Comparison of ENCODE assay signal across 9 cellular contexts in the genomic region with DNA sequence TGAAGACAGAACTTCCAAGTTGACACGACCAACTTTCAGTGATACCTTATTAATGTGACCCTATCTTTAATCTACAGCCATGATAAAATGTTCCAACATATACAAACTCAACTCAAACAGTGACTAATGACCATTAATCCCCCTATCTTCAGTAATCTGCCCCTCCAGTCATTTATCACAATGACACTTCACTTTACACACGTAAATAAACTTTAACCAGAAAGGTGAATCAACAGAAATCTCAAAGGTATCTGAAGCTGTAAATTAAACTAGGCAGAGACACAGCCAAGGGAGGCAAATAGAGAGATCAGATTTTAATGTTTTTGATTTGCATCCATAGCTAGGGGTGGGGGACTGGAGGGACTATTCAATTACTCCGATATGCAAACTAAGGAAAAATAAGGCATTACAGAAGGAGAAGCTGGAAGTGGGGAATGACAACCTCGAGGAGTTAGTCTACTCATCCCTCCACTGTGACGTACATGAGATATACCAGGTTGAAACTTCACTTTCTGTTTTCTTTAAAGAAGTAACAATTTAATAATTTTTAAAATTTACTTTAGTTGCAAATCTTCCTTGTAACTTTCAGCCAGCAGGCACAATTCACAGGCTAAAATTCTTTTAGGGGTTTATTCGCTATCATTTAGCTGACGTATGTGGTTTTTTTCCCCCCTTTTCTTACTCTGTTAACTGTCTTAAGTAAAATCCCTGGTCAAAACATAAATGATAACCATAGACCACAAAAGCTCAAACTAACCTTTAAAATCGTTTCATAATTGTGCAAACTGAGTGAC.
A peak's percentile ranks its signal among the peaks of the same experiment; 100 is the strongest.
DNase-seq lines count a peak whose midpoint lies in the region; ATAC-seq and TF ChIP-seq lines count a peak whose summit lies in the region.
"Had no signal": no experiment of that assay in that cellular context is flagged by ENCODE, and none has a peak within 500 bp of the region (broad histone marks: within the 10 kb centered on the region; RNA-seq: fewer than 3 reads in every experiment).

No MANE protein-coding gene starts in this region.

- no peaks in the 10 kb centered on the region for H3K27me3 Mint-ChIP-seq in WTC11 (ENCODE audit: low read depth)

- peak overlapping the region; percentile 73 for H3K4me3 ChIP-seq in HUES6 (ENCODE audit: low read depth, low read length)
- H3K4me3 ChIP-seq in ascending aorta, result peak overlapping the region; percentile 76 to 81
- H3K4me3 ChIP-seq in iPS-18c (ENCODE audit: insufficient read depth, low read depth, low read length), result peak overlapping the region; percentile 97
- H3K4me3 ChIP-seq in testis, result peak overlapping the region; percentile 78 to 88

- H3K4me3 Mint-ChIP-seq in WTC11, result no peak overlapping the region

- 13 to 17% methylated on average over 8 of the region's 8 CpGs for WGBS in testis, 2 donors

- ATAC-seq in WTC11, result no peak
- ATAC-seq in GM18858 (IDR thresholded peaks at IDR 0.05; ENCODE audit: unreplicated experiment), result no peak

- H3K9me3 Mint-ChIP-seq in WTC11, result no peaks in the 10 kb centered on the region

- peaks cover 48% of the 10 kb centered on the region for H3K4me1 Mint-ChIP-seq in WTC11

- DNase-seq in ascending aorta (ENCODE audit: low spot score in 2 of 2) (no peak), testis (no peak), activated gamma-delta T cell treated with Interleukin-2 at 50 U/mL for 16 hours (no peak), WTC11 (ENCODE audit: low spot score) (no peak), NCI-H446 (lab: John Stamatoyannopoulos, UW) (no peak)
- DNase-seq: NCI-H510A had no signal

- no peak overlapping the region for H3K27ac ChIP-seq in HUES6 (ENCODE audit: low read depth, low read length)
- peak overlapping the region in 1 of 2 donors; percentile 32 for H3K27ac ChIP-seq in ascending aorta
- H3K27ac ChIP-seq in testis, result peak overlapping the region in 1 of 2 donors; percentile 93

- H3K4me1 ChIP-seq in HUES6 (ENCODE audit: control insufficient read depth, insufficient read depth, low read length) (peaks cover 31% of the 10 kb centered on the region), ascending aorta (peaks cover 0 to 12% of the 10 kb centered on the region in 2 donors), testis (peaks cover 9% of the 10 kb centered on the region)

- no peak for TF ChIP-seq CTCF in ascending aorta (IDR thresholded peaks at IDR 0.05)
- TF ChIP-seq CTCF in testis (IDR thresholded peaks at IDR 0.05), result no peak
- no peak for TF ChIP-seq CTCF in WTC11 (IDR thresholded peaks at IDR 0.05)

- no peaks in the 10 kb centered on the region for H3K9me3 ChIP-seq in HUES6 (ENCODE audit: control insufficient read depth, insufficient read depth, low read depth, low read length)
- no peaks in the 10 kb centered on the region for H3K9me3 ChIP-seq in ascending aorta
- H3K9me3 ChIP-seq in iPS-18c (ENCODE audit: control insufficient read depth, insufficient read depth, low read length), result no peaks in the 10 kb centered on the region
- no peaks in the 10 kb centered on the region for H3K9me3 ChIP-seq in testis

- peak overlapping the region; percentile 95 for H3K9ac ChIP-seq in HUES6 (ENCODE audit: low read length)

- H3K36me3 Mint-ChIP-seq in WTC11, result no peaks in the 10 kb centered on the region

- no peak for TF ChIP-seq POLR2A in testis (IDR thresholded peaks at IDR 0.05)

- CTCF ChIA-PET in WTC11 (lab: Charles Lee), result interaction anchor here (1.5 kb wide), 1 partner anchor 15 kb away, joined by 3 read pairs; no protein-coding TSS in a partner anchor

- intact Hi-C loops in ascending aorta (cut with DNase I) (no loop called here), testis (cut with DNase I; ENCODE audit: low total_unique reads) (no loop called here)

- no peak overlapping the region for H3K27ac Mint-ChIP-seq in WTC11

- no peaks in the 10 kb centered on the region for H3K27me3 ChIP-seq in HUES6 (ENCODE audit: control insufficient read depth, insufficient read depth, low read length)
- H3K27me3 ChIP-seq in ascending aorta, result no peaks in the 10 kb centered on the region
- H3K27me3 ChIP-seq in testis, result no peaks in the 10 kb centered on the region

- POLR2A ChIA-PET in WTC11 (lab: Charles Lee), result interaction anchor here (0.6 kb wide), 3 partner anchors 42 to 1567 kb away, joined by 3 read pairs; no protein-coding TSS in a partner anchor

- no peaks in the 10 kb centered on the region for H3K36me3 ChIP-seq in HUES6 (ENCODE audit: control insufficient read depth, insufficient read depth, low read length)
- no peaks in the 10 kb centered on the region for H3K36me3 ChIP-seq in ascending aorta
- no peaks in the 10 kb centered on the region for H3K36me3 ChIP-seq in testis (ENCODE audit: low read depth, missing control alignments)

TF ChIP-seq in WTC11, 78 proteins besides CTCF, POLR2A, EP300 and RAD21:
- TF ChIP-seq CDX4 (CRISPR knock-in tag; IDR thresholded peaks at IDR 0.05; ENCODE audit: borderline replicate concordance) (no peak), ETV6 (CRISPR knock-in tag; IDR thresholded peaks at IDR 0.05) (no peak), ZNF232 (CRISPR knock-in tag; IDR thresholded peaks at IDR 0.05) (no peak), ATF1 (CRISPR knock-in tag; IDR thresholded peaks at IDR 0.05) (no peak), ZBTB21 (CRISPR knock-in tag; IDR thresholded peaks at IDR 0.05; ENCODE audit: borderline replicate concordance) (no peak)
- TF ChIP-seq, protein P1, sequence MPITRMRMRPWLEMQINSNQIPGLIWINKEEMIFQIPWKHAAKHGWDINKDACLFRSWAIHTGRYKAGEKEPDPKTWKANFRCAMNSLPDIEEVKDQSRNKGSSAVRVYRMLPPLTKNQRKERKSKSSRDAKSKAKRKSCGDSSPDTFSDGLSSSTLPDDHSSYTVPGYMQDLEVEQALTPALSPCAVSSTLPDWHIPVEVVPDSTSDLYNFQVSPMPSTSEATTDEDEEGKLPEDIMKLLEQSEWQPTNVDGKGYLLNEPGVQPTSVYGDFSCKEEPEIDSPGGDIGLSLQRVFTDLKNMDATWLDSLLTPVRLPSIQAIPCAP (CRISPR knock-in tag; IDR thresholded peaks at IDR 0.05), result no peak
- TF ChIP-seq, protein P2, sequence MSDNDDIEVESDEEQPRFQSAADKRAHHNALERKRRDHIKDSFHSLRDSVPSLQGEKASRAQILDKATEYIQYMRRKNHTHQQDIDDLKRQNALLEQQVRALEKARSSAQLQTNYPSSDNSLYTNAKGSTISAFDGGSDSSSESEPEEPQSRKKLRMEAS (CRISPR knock-in tag; IDR thresholded peaks at IDR 0.05), result no peak
TF ChIP-seq in WTC11: peak in this region for 0.
